ENCODE assay signal across 8 cellular contexts in the genomic region with DNA sequence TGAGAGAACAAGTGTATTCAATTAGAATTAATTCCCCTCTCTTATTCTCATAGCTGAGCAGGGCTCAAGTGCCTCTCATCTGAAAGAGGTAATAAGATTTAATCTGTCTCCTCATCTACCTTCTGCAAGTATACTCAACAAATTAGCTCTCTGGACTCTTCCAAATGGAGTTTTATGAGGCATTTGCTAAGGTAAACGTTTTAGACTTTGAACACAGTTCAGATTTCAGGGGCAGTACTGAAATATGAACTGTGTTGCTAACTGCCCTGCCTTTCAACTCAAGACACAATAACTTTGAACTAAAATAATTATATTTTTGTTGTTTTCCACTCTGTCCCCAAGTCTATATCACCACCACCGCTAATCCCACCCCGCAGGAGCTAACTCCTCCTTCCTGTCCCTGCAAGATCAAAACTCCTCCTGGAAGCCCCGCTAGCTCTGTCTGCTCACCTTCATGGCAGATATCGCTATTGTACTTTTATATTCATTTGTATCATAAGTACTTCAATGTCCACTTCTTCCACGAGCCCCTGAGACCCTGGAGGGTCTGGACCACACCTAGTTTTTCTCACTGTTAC.
DNase-seq lines count a peak whose midpoint lies in the region; ATAC-seq, FAIRE-seq and TF ChIP-seq lines count a peak whose summit lies in the region.
"Not testable (repeated sequence)": the region's sequence is repeated elsewhere in the genome, so short reads cannot be mapped to it uniquely, and the experiment has no call there.

No MANE protein-coding gene starts in this region.

- H3K27ac Mint-ChIP-seq in CD8-positive, alpha-beta memory T cell, result peak overlapping the region; percentile 59 to 96 (median 88)
- H3K27ac Mint-ChIP-seq in activated T-cell treated with anti-CD3 and anti-CD28 coated beads, Interleukin-2, amount 50 U/mL, for 24 hours, result peak overlapping the region; percentile 88

- peaks cover 13 to 25% (median 14%) of the 10 kb centered on the region in 3 donors for H3K4me1 Mint-ChIP-seq in CD8-positive, alpha-beta memory T cell
- H3K4me1 Mint-ChIP-seq in activated T-cell treated with anti-CD3 and anti-CD28 coated beads, Interleukin-2, amount 50 U/mL, for 24 hours (ENCODE audit: low read depth), result peaks cover 26% of the 10 kb centered on the region

- H3K27me3 ChIP-seq in CD8-positive, alpha-beta memory T cell (ENCODE audit: insufficient read depth, low read length, poor library complexity, severe bottlenecking); lung (ENCODE audit: control insufficient read depth, insufficient read depth); pancreas: not testable (repeated sequence)

- not testable (repeated sequence) for H3K9me3 ChIP-seq in CD8-positive, alpha-beta memory T cell (ENCODE audit: low read length); lung (ENCODE audit: control insufficient read depth in 2 of 2, insufficient read depth in 1 of 2, low read length in 1 of 2); pancreas

- not testable (repeated sequence) for FAIRE-seq in pancreas (lab: Jason Lieb, UNC)

- H3K36me3 ChIP-seq in CD8-positive, alpha-beta memory T cell (ENCODE audit: insufficient read depth, low read length); lung (ENCODE audit: control insufficient read depth in 2 of 2, insufficient read depth in 2 of 2, low read length in 2 of 2); pancreas: not testable (repeated sequence)

- TF ChIP-seq POLR2A in NB4 (IDR thresholded peaks at IDR 0.05; ENCODE audit: extremely low read depth, insufficient read length), result not testable (repeated sequence)

- not testable (repeated sequence) for TF ChIP-seq CTCF in NB4 (IDR thresholded peaks at IDR 0.05; ENCODE audit: low read depth, low read length); cardiac fibroblast (IDR thresholded peaks at IDR 0.05; ENCODE audit: low read depth, low read length); foreskin fibroblast (IDR thresholded peaks at IDR 0.05; ENCODE audit: low read depth, low read length); lung (IDR thresholded peaks at IDR 0.05; ENCODE audit: control extremely low read depth, extremely low read depth); pancreas (IDR thresholded peaks at IDR 0.05)

- not testable (repeated sequence) for H3K36me3 Mint-ChIP-seq in CD8-positive, alpha-beta memory T cell; activated T-cell treated with anti-CD3 and anti-CD28 coated beads, Interleukin-2, amount 50 U/mL, for 24 hours (ENCODE audit: low read depth)

- H3K9me3 Mint-ChIP-seq in CD8-positive, alpha-beta memory T cell; activated T-cell treated with anti-CD3 and anti-CD28 coated beads, Interleukin-2, amount 50 U/mL, for 24 hours: not testable (repeated sequence)

- intact Hi-C loops in pancreas (cut with DNase I), result not testable (repeated sequence)

- peak overlapping the region; percentile 56 for H3K4me3 ChIP-seq in CD8-positive, alpha-beta memory T cell (ENCODE audit: low read length)
- peak overlapping the region; percentile 32 for H3K4me3 ChIP-seq in NB4 (ENCODE audit: low read depth, low read length)
- H3K4me3 ChIP-seq in cardiac fibroblast (replicated peaks in 1 of 2; ENCODE audit: low read depth in 2 of 2, low read length in 2 of 2), result peak overlapping the region; percentile 47 to 51
- peak overlapping the region; percentile 49 to 62 for H3K4me3 ChIP-seq in foreskin fibroblast (ENCODE audit: low read depth in 1 of 2, low read length in 2 of 2)
- H3K4me3 ChIP-seq in lung, result peak overlapping the region; percentile 62
- peak overlapping the region; percentile 28 to 68 (median 44) for H3K4me3 ChIP-seq in pancreas

- ATAC-seq in lung (ENCODE audit: insufficient read depth, low FRiP score); pancreas: not testable (repeated sequence)

- not testable (repeated sequence) for H3K27me3 Mint-ChIP-seq in CD8-positive, alpha-beta memory T cell; activated T-cell treated with anti-CD3 and anti-CD28 coated beads, Interleukin-2, amount 50 U/mL, for 24 hours

- not testable (repeated sequence) for H3K27ac ChIP-seq in CD8-positive, alpha-beta memory T cell (ENCODE audit: low read depth, low read length)
- H3K27ac ChIP-seq in lung (ENCODE audit: low read depth in 1 of 2, low read length in 1 of 2), result peak overlapping the region in 1 of 2 donors; percentile 85
- peak overlapping the region in 1 of 4 donors; percentile 59 for H3K27ac ChIP-seq in pancreas
- peak overlapping the region; percentile 53 for H3K27ac ChIP-seq in temporal lobe (ENCODE audit: low read depth, low read length)

- peak overlapping the region; percentile 75 to 94 (median 87) for H3K4me3 Mint-ChIP-seq in CD8-positive, alpha-beta memory T cell
- peak overlapping the region; percentile 81 for H3K4me3 Mint-ChIP-seq in activated T-cell treated with anti-CD3 and anti-CD28 coated beads, Interleukin-2, amount 50 U/mL, for 24 hours

- POLR2A ChIA-PET in CD8-positive, alpha-beta memory T cell (lab: Charles Lee), result not testable (repeated sequence)

- DNase-seq in CD8-positive, alpha-beta memory T cell, result peak in 1 of 5 donors; percentile 5
- not testable (repeated sequence) for DNase-seq in NB4 (ENCODE audit: low read depth); activated T-cell treated with anti-CD3 and anti-CD28 coated beads, Interleukin-2, amount 50 U/mL, for 24 hours; cardiac fibroblast (ENCODE audit: low read depth in 2 of 2); foreskin fibroblast; lung (ENCODE audit: low spot score); pancreas

- WGBS in lung, 2 donors, result 40 to 62% methylated on average over 6 of the region's 6 CpGs
- 16 to 20% methylated on average over 6 of the region's 6 CpGs for WGBS in pancreas, 2 donors

- CTCF ChIA-PET in CD8-positive, alpha-beta memory T cell (lab: Charles Lee), result interaction anchor here (0.6 to 1.2 kb wide), 2 partner anchors 158 to 771 kb away, joined by 3 read pairs; no protein-coding TSS in a partner anchor

- not testable (repeated sequence) for H3K4me1 ChIP-seq in CD8-positive, alpha-beta memory T cell (ENCODE audit: insufficient read depth, low read length); lung (ENCODE audit: control insufficient read depth in 2 of 2, insufficient read depth in 2 of 2, low read length in 2 of 2); pancreas
